8 cellular contexts compared by ENCODE assay signal in genomic region chr16:2148714-2149629, GRCh38. TPM values are rescaled to one million over a fixed set of nuclear protein-coding genes. Genes with fewer than 3 reads are reported as not detected.
DNase-seq lines count a peak whose midpoint lies in the region; ATAC-seq, FAIRE-seq and TF ChIP-seq lines count a peak whose summit lies in the region.

No MANE protein-coding gene starts in this region.

- FAIRE-seq in H54 (lab: Jason Lieb, UNC) = no peak

- H3K4me3 ChIP-seq in AG09309 (ENCODE audit: control insufficient read depth, low read depth, low read length) = peak overlapping the region; percentile 23

- peak; percentile 6 for ATAC-seq in foreskin keratinocyte

- peaks cover 5% of the 10 kb centered on the region for H3K4me1 ChIP-seq in foreskin keratinocyte

- no peak for TF ChIP-seq CTCF in AG09309 (IDR thresholded peaks at IDR 0.05; ENCODE audit: control insufficient read depth, insufficient read depth, low read depth, low read length, missing control alignments)
- TF ChIP-seq CTCF in VCaP (conservative IDR thresholded peaks at IDR 0.05) = no peak
- TF ChIP-seq CTCF in foreskin keratinocyte (conservative IDR thresholded peaks at IDR 0.05) = peak; percentile 33

- H3K27me3 ChIP-seq in foreskin keratinocyte = no peaks in the 10 kb centered on the region

- TF ChIP-seq POLR2A in H54 (IDR thresholded peaks at IDR 0.05; ENCODE audit: low read depth, low read length) = no peak

- no peak for DNase-seq in AG09309 (ENCODE audit: low read depth)
- peak; percentile 67 for DNase-seq in H54 (ENCODE audit: insufficient read length, low spot score)
- no peak for DNase-seq in foreskin keratinocyte
- DNase-seq in stimulated activated CD4-positive, alpha-beta T cell treated with anti-CD3 and anti-CD28 coated beads, Interleukin-2, amount 100 ng/mL, for 24 hours = peak; percentile 38 to 56
- DNase-seq in NCI-H510A (lab: John Stamatoyannopoulos, UW) = no peak
- no peak for DNase-seq in NCI-H1092 (lab: John Stamatoyannopoulos, UW)
- no peak for DNase-seq in cerebellum (ENCODE audit: low spot score)

- peak overlapping the region; percentile 89 for H3K27ac ChIP-seq in VCaP
- no peak overlapping the region for H3K27ac ChIP-seq in foreskin keratinocyte

RNA-seq across cellular contexts. Expression of gene RAB26, which starts 0.5 kb away (rescaled TPM):
- total RNA-seq in foreskin keratinocyte (0.42 and 0.44 TPM in 2 replicates), cerebellum (11.4 TPM)
- polyA plus RNA-seq in foreskin keratinocyte = 0.49 and 0.72 TPM in 2 replicates

RNA-seq across cellular contexts. Expression of gene TRAF7, which starts 6.6 kb away (rescaled TPM):
- total RNA-seq in foreskin keratinocyte (86.0 and 89.7 TPM in 2 replicates), cerebellum (23.7 TPM)
- 62.1 and 69.0 TPM in 2 replicates for polyA plus RNA-seq in foreskin keratinocyte

RNA-seq across cellular contexts. Expression of gene PKD1, which starts 13.3 kb away (rescaled TPM):
- total RNA-seq in foreskin keratinocyte (36.7 and 46.5 TPM in 2 replicates), cerebellum (120 TPM)
- 16.8 and 19.7 TPM in 2 replicates for polyA plus RNA-seq in foreskin keratinocyte

RNA-seq across cellular contexts. Expression of gene CASKIN1, which starts 47.4 kb away (rescaled TPM):
- total RNA-seq in foreskin keratinocyte (0.03 and 0.04 TPM in 2 replicates), cerebellum (19.0 TPM)
- 0.06 and 0.08 TPM in 2 replicates for polyA plus RNA-seq in foreskin keratinocyte

RNA-seq across cellular contexts. Expression of gene MLST8, which starts 56.3 kb away (rescaled TPM):
- 21.8 and 29.2 TPM in 2 replicates for total RNA-seq in foreskin keratinocyte
- polyA plus RNA-seq in foreskin keratinocyte = 61.0 and 64.1 TPM in 2 replicates
- total RNA-seq in cerebellum = 8.9 TPM

Comparison
In these comparisons a context has a peak if more than half of its experiments do, and no peak if none do; other contexts are left out.
1. DNase-seq: peak in H54 (single experiment) and stimulated activated CD4-positive, alpha-beta T cell treated with anti-CD3 and anti-CD28 coated beads, Interleukin-2, amount 100 ng/mL, for 24 hours (2 of 2); none in AG09309 (single experiment), foreskin keratinocyte (0 of 2), NCI-H510A (single experiment), NCI-H1092 (single experiment) and cerebellum (single experiment).